Comparison of ENCODE assay signal across 10 cellular contexts in genomic region chr14:37598085-37598972, GRCh38. TPM values are rescaled to one million over a fixed set of nuclear protein-coding genes. Genes with fewer than 3 reads are reported as not detected.
DNase-seq lines count a peak whose midpoint lies in the region; ATAC-seq and TF ChIP-seq lines count a peak whose summit lies in the region.
"Had no signal": no experiment of that assay in that cellular context is flagged by ENCODE, and none has a peak within 500 bp of the region (broad histone marks: within the 10 kb centered on the region; RNA-seq: fewer than 3 reads in every experiment).

No MANE protein-coding gene starts in this region.

- H3K27ac ChIP-seq in PC-9 (peak overlapping the region; percentile 99), iPS-20b (ENCODE audit: low read length) (no peak overlapping the region), smooth muscle cell (ENCODE audit: low read depth) (no peak overlapping the region)
- H3K27ac ChIP-seq: neutrophil had no signal

- TSS peak; percentile 0 for BruUV-seq in PC-9 (replicated peaks; lab: Mats Ljungman, UMichigan)

- H4K20me1 ChIP-seq in PC-9 (ENCODE audit: insufficient read depth), result no peaks in the 10 kb centered on the region
- H4K20me1 ChIP-seq in smooth muscle cell (ENCODE audit: low read depth), result no peaks in the 10 kb centered on the region

- H3K9me3 Mint-ChIP-seq in activated CD8-positive, alpha-beta T cell treated with anti-CD3 and anti-CD28 coated beads, Interleukin-2, amount 10 ng/mL, durations not matched to agents 7 days and 5 days (ENCODE audit: insufficient read depth), result peaks cover 9% of the 10 kb centered on the region
- H3K9me3 Mint-ChIP-seq in activated CD8-positive, alpha-beta T cell treated with anti-CD3 and anti-CD28 coated beads for 36 hours, result peaks cover 6% of the 10 kb centered on the region

- H3K4me3 ChIP-seq in PC-9 (peak overlapping the region; percentile 78), iPS-20b (ENCODE audit: low read length) (peak overlapping the region; percentile 42; the same call in 1 of the 2 replicates), smooth muscle cell (peak overlapping the region; percentile 34)

- POLR2A ChIA-PET in activated CD8-positive, alpha-beta T cell treated with anti-CD3 and anti-CD28 coated beads, Interleukin-2, amount 10 ng/mL, durations not matched to agents 7 days and 5 days (lab: Charles Lee), result no interaction called here
- POLR2A ChIA-PET in activated CD8-positive, alpha-beta T cell treated with anti-CD3 and anti-CD28 coated beads for 36 hours (lab: Charles Lee), result no interaction called here
- POLR2A ChIA-PET in PC-9 (lab: Charles Lee; ENCODE audit: unreplicated experiment), result no interaction called here

- CTCF ChIA-PET in activated CD8-positive, alpha-beta T cell treated with anti-CD3 and anti-CD28 coated beads, Interleukin-2, amount 10 ng/mL, durations not matched to agents 7 days and 5 days (lab: Charles Lee), result no interaction called here
- CTCF ChIA-PET in activated CD8-positive, alpha-beta T cell treated with anti-CD3 and anti-CD28 coated beads for 36 hours (lab: Charles Lee), result no interaction called here
- CTCF ChIA-PET in PC-9 (lab: Charles Lee), result interaction anchor here (0.5 to 0.6 kb wide), 4 partner anchors 27 to 1669 kb away, joined by 3 to 5 read pairs (median 4); no protein-coding TSS in a partner anchor

- H3F3A ChIP-seq in PC-9 (ENCODE audit: insufficient read depth, low read depth) (peaks cover 34% of the 10 kb centered on the region), smooth muscle cell (ENCODE audit: low read depth) (no peaks in the 10 kb centered on the region)

- H3K27me3 Mint-ChIP-seq in activated CD8-positive, alpha-beta T cell treated with anti-CD3 and anti-CD28 coated beads, Interleukin-2, amount 10 ng/mL, durations not matched to agents 7 days and 5 days (ENCODE audit: low read depth), result peaks cover 65% of the 10 kb centered on the region
- peaks cover 78% of the 10 kb centered on the region for H3K27me3 Mint-ChIP-seq in activated CD8-positive, alpha-beta T cell treated with anti-CD3 and anti-CD28 coated beads for 36 hours

- intact Hi-C loops in activated CD8-positive, alpha-beta T cell treated with anti-CD3 and anti-CD28 coated beads for 36 hours (cut with micrococcal nuclease), result loop anchor here (10.0 kb wide), 1 partner anchor 944 kb away; no protein-coding TSS in a partner anchor
- intact Hi-C loops in PC-9 (cut with micrococcal nuclease; ENCODE audit: unreplicated experiment), result loop anchor here (5.0 to 10.0 kb wide), 2 partner anchors 99 to 624 kb away; no protein-coding TSS in a partner anchor

- H3K4me2 ChIP-seq in PC-9 (peak overlapping the region; percentile 83), smooth muscle cell (peak overlapping the region; percentile 68)

- no peak for DNase-seq in activated CD8-positive, alpha-beta T cell treated with anti-CD3 and anti-CD28 coated beads, Interleukin-2, amount 10 ng/mL, durations not matched to agents 7 days and 5 days
- DNase-seq in activated CD8-positive, alpha-beta T cell treated with anti-CD3 and anti-CD28 coated beads for 36 hours, result no peak
- DNase-seq in PC-9 (peak; percentile 67 to 71), smooth muscle cell (lab: John Stamatoyannopoulos, UW; ENCODE audit: unreplicated experiment) (no peak), cerebellum (ENCODE audit: low spot score) (no peak)

- H3K9me3 ChIP-seq in PC-9 (ENCODE audit: insufficient read depth, low read depth) (no peaks in the 10 kb centered on the region), iPS-20b (ENCODE audit: insufficient read depth, low read depth, low read length) (no peaks in the 10 kb centered on the region; the same call in 1 of the 2 replicates), smooth muscle cell (replicated peaks; ENCODE audit: low read depth) (no peaks in the 10 kb centered on the region)
- H3K9me3 ChIP-seq: neutrophil had no signal

- 8% methylated on average over 56 of the region's 57 CpGs for WGBS in smooth muscle cell (ENCODE audit: low lambda C conversion rate)

- H3K27ac Mint-ChIP-seq in activated CD8-positive, alpha-beta T cell treated with anti-CD3 and anti-CD28 coated beads, Interleukin-2, amount 10 ng/mL, durations not matched to agents 7 days and 5 days, result peak overlapping the region; percentile 30
- no peak overlapping the region for H3K27ac Mint-ChIP-seq in activated CD8-positive, alpha-beta T cell treated with anti-CD3 and anti-CD28 coated beads for 36 hours

- no peaks in the 10 kb centered on the region for H3K9me2 ChIP-seq in PC-9 (ENCODE audit: insufficient read depth)

- H3K4me3 Mint-ChIP-seq in activated CD8-positive, alpha-beta T cell treated with anti-CD3 and anti-CD28 coated beads, Interleukin-2, amount 10 ng/mL, durations not matched to agents 7 days and 5 days, result no peak overlapping the region
- H3K4me3 Mint-ChIP-seq in activated CD8-positive, alpha-beta T cell treated with anti-CD3 and anti-CD28 coated beads for 36 hours, result no peak overlapping the region

- ATAC-seq in activated CD8-positive, alpha-beta T cell treated with anti-CD3 and anti-CD28 coated beads, Interleukin-2, amount 10 ng/mL, durations not matched to agents 7 days and 5 days, result no peak
- ATAC-seq in activated CD8-positive, alpha-beta T cell treated with anti-CD3 and anti-CD28 coated beads for 36 hours, result no peak
- no peak for ATAC-seq in HG03460 (IDR thresholded peaks at IDR 0.05; ENCODE audit: unreplicated experiment)
- no peak for ATAC-seq in HG03520 (IDR thresholded peaks at IDR 0.05; ENCODE audit: unreplicated experiment)

- H3K9ac ChIP-seq in iPS-20b (ENCODE audit: low read depth, low read length) (no peak overlapping the region), smooth muscle cell (ENCODE audit: low read depth) (no peak overlapping the region)

- H3K4me1 ChIP-seq in PC-9 (replicated peaks; ENCODE audit: insufficient read depth), result peaks cover 14% of the 10 kb centered on the region
- peaks cover 6% of the 10 kb centered on the region; the same call in 1 of the 2 replicates for H3K4me1 ChIP-seq in iPS-20b (ENCODE audit: insufficient read depth, low read length)
- peaks cover 33% of the 10 kb centered on the region for H3K4me1 ChIP-seq in smooth muscle cell (ENCODE audit: low read depth)

- H3K36me3 ChIP-seq in PC-9 (ENCODE audit: low read depth) (no peaks in the 10 kb centered on the region), iPS-20b (ENCODE audit: insufficient read depth, low read depth, low read length) (no peaks in the 10 kb centered on the region), smooth muscle cell (ENCODE audit: low read depth) (no peaks in the 10 kb centered on the region)
- H3K36me3 ChIP-seq: neutrophil had no signal

- H3K4me1 Mint-ChIP-seq in activated CD8-positive, alpha-beta T cell treated with anti-CD3 and anti-CD28 coated beads, Interleukin-2, amount 10 ng/mL, durations not matched to agents 7 days and 5 days (ENCODE audit: low read depth), result peaks cover 21% of the 10 kb centered on the region
- peaks cover 16% of the 10 kb centered on the region for H3K4me1 Mint-ChIP-seq in activated CD8-positive, alpha-beta T cell treated with anti-CD3 and anti-CD28 coated beads for 36 hours (ENCODE audit: low read depth)

- H3K36me3 Mint-ChIP-seq in activated CD8-positive, alpha-beta T cell treated with anti-CD3 and anti-CD28 coated beads, Interleukin-2, amount 10 ng/mL, durations not matched to agents 7 days and 5 days (ENCODE audit: low read depth), result peaks cover 11% of the 10 kb centered on the region
- H3K36me3 Mint-ChIP-seq in activated CD8-positive, alpha-beta T cell treated with anti-CD3 and anti-CD28 coated beads for 36 hours (ENCODE audit: low read depth), result peaks cover 14% of the 10 kb centered on the region

- H3K27me3 ChIP-seq in PC-9 (ENCODE audit: insufficient read depth, low read depth) (no peaks in the 10 kb centered on the region), iPS-20b (ENCODE audit: insufficient read depth, low read length) (peaks cover 100% of the 10 kb centered on the region), smooth muscle cell (ENCODE audit: low read depth) (peaks cover 97% of the 10 kb centered on the region)

- peaks cover 61% of the 10 kb centered on the region for H3K79me2 ChIP-seq in PC-9 (ENCODE audit: low read depth)
- H3K79me2 ChIP-seq in smooth muscle cell (ENCODE audit: low read depth), result no peaks in the 10 kb centered on the region

- no peak for TF ChIP-seq CTCF in activated CD8-positive, alpha-beta T cell treated with anti-CD3 and anti-CD28 coated beads for 36 hours (IDR thresholded peaks at IDR 0.05)
- TF ChIP-seq CTCF in PC-9 (conservative IDR thresholded peaks at IDR 0.05) (no peak), smooth muscle cell (IDR thresholded peaks at IDR 0.05; ENCODE audit: borderline replicate concordance, insufficient read depth, poor library complexity, severe bottlenecking) (no peak)

- H2AFZ ChIP-seq in PC-9, result peak overlapping the region; percentile 84
- H2AFZ ChIP-seq in smooth muscle cell (ENCODE audit: low read depth), result no peak overlapping the region

RNA-seq across cellular contexts. Expression of gene TTC6, which starts 2.9 kb away (rescaled TPM):
- not detected for total RNA-seq in activated CD8-positive, alpha-beta T cell treated with anti-CD3 and anti-CD28 coated beads, Interleukin-2, amount 10 ng/mL, durations not matched to agents 7 days and 5 days
- not detected for total RNA-seq in activated CD8-positive, alpha-beta T cell treated with anti-CD3 and anti-CD28 coated beads for 36 hours
- total RNA-seq in PC-9 (2021) (4.7 and 5.2 TPM in 2 replicates), smooth muscle cell (not detected in 2 replicates), cerebellum (2.4 TPM)
- polyA plus RNA-seq in smooth muscle cell, result not detected in 2 replicates
- polyA plus RNA-seq: AG04450 had no signal

RNA-seq across cellular contexts. Expression of gene FOXA1, which starts 3.3 kb away (rescaled TPM):
- not detected for total RNA-seq in activated CD8-positive, alpha-beta T cell treated with anti-CD3 and anti-CD28 coated beads, Interleukin-2, amount 10 ng/mL, durations not matched to agents 7 days and 5 days
- not detected for total RNA-seq in activated CD8-positive, alpha-beta T cell treated with anti-CD3 and anti-CD28 coated beads for 36 hours
- total RNA-seq in PC-9 (2021) (35.4 and 42.6 TPM in 2 replicates), smooth muscle cell (0.18 and 0.99 TPM in 2 replicates), cerebellum (not detected)
- polyA plus RNA-seq in smooth muscle cell, result 0.74 TPM in 1 of 2 replicates, not detected in the other

Comparison
In these comparisons a context has a peak if more than half of its experiments do, and no peak if none do; other contexts are left out.
1. DNase-seq: peak in PC-9 (2 of 2); none in activated CD8-positive, alpha-beta T cell treated with anti-CD3 and anti-CD28 coated beads, Interleukin-2, amount 10 ng/mL, durations not matched to agents 7 days and 5 days (single experiment), activated CD8-positive, alpha-beta T cell treated with anti-CD3 and anti-CD28 coated beads for 36 hours (single experiment), smooth muscle cell (single experiment) and cerebellum (single experiment).
2. RNA of gene FOXA1, which starts 3.3 kb away (total RNA-seq): 35.4 to 42.6 TPM in PC-9; 0.18 to 0.99 TPM in smooth muscle cell, not detected in activated CD8-positive, alpha-beta T cell treated with anti-CD3 and anti-CD28 coated beads, Interleukin-2, amount 10 ng/mL, durations not matched to agents 7 days and 5 days, not detected in activated CD8-positive, alpha-beta T cell treated with anti-CD3 and anti-CD28 coated beads for 36 hours and not detected in cerebellum (single experiment); every median in the first group is over 10 times any median in the second.
3. Peak in every context shown above with its lines, with median percentiles within 50 percentile points of each other: H3K4me3 ChIP-seq.